In genomic region chr13:21061077-21061945, GRCh38 we compare ENCODE assay signal across 8 cellular contexts. TPM values are rescaled to one million over a fixed set of nuclear protein-coding genes. Genes with fewer than 3 reads are reported as not detected.
DNase-seq lines count a peak whose midpoint lies in the region; ATAC-seq and TF ChIP-seq lines count a peak whose summit lies in the region.

LATS2 (minus strand) TSS chr13:21061586; CDS start chr13:21046026, 15,560 bp downstream.

- H3K27me3 Mint-ChIP-seq in endodermal cell (ENCODE audit: insufficient read depth) = peaks cover 2% of the 10 kb centered on the region

- H3K36me3 Mint-ChIP-seq in endodermal cell (ENCODE audit: low read depth) = peaks cover 8% of the 10 kb centered on the region

- no peaks in the 10 kb centered on the region for H3K4me1 ChIP-seq in endodermal cell (ENCODE audit: control insufficient read depth, insufficient read depth, low read length)

- 0% methylated on average over 12 to 92 of the region's 92 CpGs for WGBS in endodermal cell (ENCODE audit: insufficient coverage in 1 of 2, insufficient read length in 1 of 2), 2 experiments

- no peaks in the 10 kb centered on the region for H3K9me3 ChIP-seq in endodermal cell (ENCODE audit: control insufficient read depth, low read length)

- in situ Hi-C loops in ACHN (cut with HindIII; ENCODE audit: low pct_ligation_motif_present, low pct_unique_long_range_greater_than_20kb, low sequenced_read_pairs) = no loop called here

- TF ChIP-seq CTCF in endodermal cell (conservative IDR thresholded peaks at IDR 0.05) = peak; percentile 40

- no peaks in the 10 kb centered on the region for H3K9me3 Mint-ChIP-seq in endodermal cell

- H3K36me3 ChIP-seq in endodermal cell (ENCODE audit: control insufficient read depth, insufficient read depth, low read length) = peaks cover 10% of the 10 kb centered on the region

- peak within 1 kb of the TSS; percentile 99 for H3K27ac ChIP-seq in endodermal cell (ENCODE audit: low read depth, low read length)

- H3K27me3 ChIP-seq in endodermal cell (ENCODE audit: control insufficient read depth, insufficient read depth, low read length, poor library complexity, severe bottlenecking) = no peaks in the 10 kb centered on the region

- DNase-seq in ACHN = peak; percentile 93
- peak; percentile 2 for DNase-seq in NCI-H510A treated with DMSO at 0.1 percent for 48 hours (lab: John Stamatoyannopoulos, UW)
- DNase-seq in activated CD8-positive, alpha-beta memory T cell treated with anti-CD3 and anti-CD28 coated beads, Interleukin-2, amount 50 U/mL, for 24 hours (ENCODE audit: extremely low read depth) = peak; percentile 29
- peak; percentile 98 for DNase-seq in endodermal cell
- DNase-seq in medulla oblongata (ENCODE audit: extremely low spot score) = peak; percentile 91
- peak; percentile 42 to 43 for DNase-seq in stimulated activated CD8-positive, alpha-beta memory T cell treated with anti-CD3 and anti-CD28 coated beads, Interleukin-15, amount 100 ng/mL, for 4 hours (ENCODE audit: low read depth in 2 of 2)

- H3K27ac Mint-ChIP-seq in endodermal cell = peak within 1 kb of the TSS; percentile 86

- peak; percentile 66 for ATAC-seq in GM18519 (IDR thresholded peaks at IDR 0.05; ENCODE audit: low FRiP score, unreplicated experiment)
- ATAC-seq in HG02973 (IDR thresholded peaks at IDR 0.05; ENCODE audit: unreplicated experiment) = peak; percentile 92

- H3K4me1 Mint-ChIP-seq in endodermal cell = peaks cover 8% of the 10 kb centered on the region

- peak within 1 kb of the TSS; percentile 100 for H3K9ac ChIP-seq in endodermal cell (ENCODE audit: extremely low read depth, low read length, poor library complexity, severe bottlenecking)

- H3K4me3 ChIP-seq in endodermal cell (ENCODE audit: low read length) = peak within 1 kb of the TSS; percentile 80

- peak within 1 kb of the TSS; percentile 73 for H3K4me3 Mint-ChIP-seq in endodermal cell

RNA-seq across cellular contexts. Expression of gene LATS2, which starts in this region (rescaled TPM):
- total RNA-seq in endodermal cell = 10 to 100 TPM; 26.2 to 35.4 TPM
- 15.3 TPM for polyA plus RNA-seq in endodermal cell (2013, experiment 1 of 2)
- polyA plus RNA-seq in endodermal cell (2013, experiment 2 of 2) = 15.9 TPM

Comparison
In these comparisons a context has a peak if more than half of its experiments do, and no peak if none do; other contexts are left out.
1. Peak in every context shown above with its lines: DNase-seq, ATAC-seq, H3K4me3 ChIP-seq and H3K27ac ChIP-seq.
2. DNase-seq: peak in every context shown above with its lines; median percentile 98 in endodermal cell; 93 in ACHN; 91 in medulla oblongata; 42 in stimulated activated CD8-positive, alpha-beta memory T cell treated with anti-CD3 and anti-CD28 coated beads, Interleukin-15, amount 100 ng/mL, for 4 hours; 29 in activated CD8-positive, alpha-beta memory T cell treated with anti-CD3 and anti-CD28 coated beads, Interleukin-2, amount 50 U/mL, for 24 hours; 2 in NCI-H510A treated with DMSO at 0.1 percent for 48 hours.